Comparison of ENCODE assay signal across 8 cellular contexts in genomic region chr6:107459283-107460073, GRCh38. TPM values are rescaled to one million over a fixed set of nuclear protein-coding genes. Genes with fewer than 3 reads are reported as not detected.
DNase-seq lines count a peak whose midpoint lies in the region; ATAC-seq, FAIRE-seq and TF ChIP-seq lines count a peak whose summit lies in the region.

Gene PDSS2, minus strand, starts transcription at chr6:107459564. Its CDS starts 279 bp downstream, at chr6:107459285.

- peak within 1 kb of the TSS; percentile 39 for H3K18ac ChIP-seq in H9 (ENCODE audit: insufficient read length, low read depth, low read length)

- H3K27ac Mint-ChIP-seq in H9: peak within 1 kb of the TSS; percentile 71 to 99 (median 97)
- peak within 1 kb of the TSS; percentile 85 for H3K27ac Mint-ChIP-seq in nephron progenitor cell
- H3K27ac Mint-ChIP-seq in stimulated activated naive CD8-positive, alpha-beta T cell treated with anti-CD3 and anti-CD28 coated beads, Interleukin-15, amount 100 ng/mL, for 72 hours: peak within 1 kb of the TSS; percentile 96 to 97

- H3K9me3 Mint-ChIP-seq in H9 (no peaks in the 10 kb centered on the region), nephron progenitor cell (no peaks in the 10 kb centered on the region)
- no peaks in the 10 kb centered on the region for H3K9me3 Mint-ChIP-seq in stimulated activated naive CD8-positive, alpha-beta T cell treated with anti-CD3 and anti-CD28 coated beads, Interleukin-15, amount 100 ng/mL, for 72 hours

- H3K79me2 ChIP-seq in H9 (ENCODE audit: insufficient read depth, low read length): no peaks in the 10 kb centered on the region

- no peak within 1 kb of the TSS for H2BK20ac ChIP-seq in H9 (ENCODE audit: low read depth, low read length, poor library complexity, severe bottlenecking)

- H3K36me3 Mint-ChIP-seq in H9 (ENCODE audit: insufficient read depth in 1 of 3, low read depth in 3 of 3) (no peaks in the 10 kb centered on the region), nephron progenitor cell (ENCODE audit: low read depth) (peaks cover 5% of the 10 kb centered on the region)

- no peak within 1 kb of the TSS for H4K8ac ChIP-seq in H9 (replicated peaks; ENCODE audit: insufficient read length, low read depth, low read length)

- DNase-seq in H9 (peak; percentile 98), M059J (ENCODE audit: low read depth) (peak; percentile 99), SHP77 (lab: John Stamatoyannopoulos, UW) (peak; percentile 98), fibroblast of the conjunctiva (ENCODE audit: low read depth) (peak; percentile 92), nephron progenitor cell (peak; percentile 96)
- peak; percentile 94 for DNase-seq in activated effector memory CD4-positive, alpha-beta T cell treated with Interleukin-2 at 50 U/mL for 16 hours
- DNase-seq in stimulated activated naive CD8-positive, alpha-beta T cell treated with anti-CD3 and anti-CD28 coated beads, Interleukin-15, amount 100 ng/mL, for 72 hours: peak; percentile 95 to 98

- FAIRE-seq in G401.6 (lab: Jason Lieb, UNC): peak; percentile 95

- no peak within 1 kb of the TSS for H2BK120ac ChIP-seq in H9 (ENCODE audit: low read depth, low read length, poor library complexity, severe bottlenecking)

- H3K4me3 Mint-ChIP-seq in H9: peak within 1 kb of the TSS; percentile 88 to 94
- H3K4me3 Mint-ChIP-seq in nephron progenitor cell: peak within 1 kb of the TSS; percentile 91
- H3K4me3 Mint-ChIP-seq in stimulated activated naive CD8-positive, alpha-beta T cell treated with anti-CD3 and anti-CD28 coated beads, Interleukin-15, amount 100 ng/mL, for 72 hours: peak within 1 kb of the TSS; percentile 97 to 98

- no peak within 1 kb of the TSS for H2AK5ac ChIP-seq in H9 (ENCODE audit: insufficient read length, low read length)

- ATAC-seq in stimulated activated naive CD8-positive, alpha-beta T cell treated with anti-CD3 and anti-CD28 coated beads, Interleukin-15, amount 100 ng/mL, for 72 hours: peak; percentile 95

- H3K4me1 ChIP-seq in H9 (ENCODE audit: insufficient read depth, low read length): no peaks in the 10 kb centered on the region

- peak within 1 kb of the TSS; percentile 49 for H3K4me2 ChIP-seq in H9 (ENCODE audit: insufficient read depth, insufficient read length, low read length)

- WGBS in H9 (ENCODE audit: extremely low coverage, insufficient read length, low lambda C conversion rate): no CpG with 5 or more reads among the region's 46 CpGs

- H3K27ac ChIP-seq in H9 (ENCODE audit: insufficient read length, low read depth, low read length): peak within 1 kb of the TSS; percentile 67

- H3K4me1 Mint-ChIP-seq in H9: peaks cover 9 to 14% of the 10 kb centered on the region in 2 experiments
- H3K4me1 Mint-ChIP-seq in nephron progenitor cell: peaks cover 24% of the 10 kb centered on the region
- peaks cover 29% of the 10 kb centered on the region for H3K4me1 Mint-ChIP-seq in stimulated activated naive CD8-positive, alpha-beta T cell treated with anti-CD3 and anti-CD28 coated beads, Interleukin-15, amount 100 ng/mL, for 72 hours

- peaks cover 11% of the 10 kb centered on the region for H3K23me2 ChIP-seq in H9 (ENCODE audit: insufficient read length, low read depth, low read length, poor library complexity, severe bottlenecking)

- H3K79me1 ChIP-seq in H9 (ENCODE audit: insufficient read depth, low read depth, low read length, poor library complexity, severe bottlenecking): peaks cover 3% of the 10 kb centered on the region

- H3K27me3 Mint-ChIP-seq in H9 (ENCODE audit: low read depth) (no peaks in the 10 kb centered on the region), nephron progenitor cell (ENCODE audit: low read depth, poor library complexity) (peaks cover 13% of the 10 kb centered on the region)
- no peaks in the 10 kb centered on the region for H3K27me3 Mint-ChIP-seq in stimulated activated naive CD8-positive, alpha-beta T cell treated with anti-CD3 and anti-CD28 coated beads, Interleukin-15, amount 100 ng/mL, for 72 hours

- H2BK5ac ChIP-seq in H9 (ENCODE audit: insufficient read length, low read length): no peak within 1 kb of the TSS

- H3K4ac ChIP-seq in H9 (ENCODE audit: low read depth, low read length): no peak within 1 kb of the TSS

- peaks cover 2% of the 10 kb centered on the region for H4K20me1 ChIP-seq in H9 (ENCODE audit: control insufficient read depth, insufficient read depth, insufficient read length)

- no peak within 1 kb of the TSS for H3K56ac ChIP-seq in H9 (ENCODE audit: insufficient read length, low read depth, low read length)

- peak; percentile 70 for TF ChIP-seq CTCF in H9 (conservative IDR thresholded peaks at IDR 0.05)
- TF ChIP-seq CTCF in nephron progenitor cell (IDR thresholded peaks at IDR 0.05): peak; percentile 58

- H3K27me3 ChIP-seq in H9 (ENCODE audit: insufficient read depth, low read length): no peaks in the 10 kb centered on the region

- no peak within 1 kb of the TSS for H2BK12ac ChIP-seq in H9 (ENCODE audit: insufficient read length, low read depth, low read length)

- peak within 1 kb of the TSS; percentile 66 for H3K9ac ChIP-seq in H9 (ENCODE audit: extremely low read depth, insufficient read length, low read length)

- H2AFZ ChIP-seq in H9 (ENCODE audit: low read length): no peak within 1 kb of the TSS

- H3K23ac ChIP-seq in H9 (ENCODE audit: insufficient read length, low read depth, low read length): no peak within 1 kb of the TSS

- H4K5ac ChIP-seq in H9 (ENCODE audit: insufficient read length, low read depth, low read length): no peak within 1 kb of the TSS

- H3K9me3 ChIP-seq in H9 (ENCODE audit: control insufficient read depth, low read depth, low read length): no peaks in the 10 kb centered on the region

- no peak within 1 kb of the TSS for H2BK15ac ChIP-seq in H9 (ENCODE audit: low read depth, low read length)

- no peak within 1 kb of the TSS for H3T11ph ChIP-seq in H9 (ENCODE audit: low read length)

- H4K91ac ChIP-seq in H9 (ENCODE audit: insufficient read length, low read depth, low read length): no peak within 1 kb of the TSS

- peak within 1 kb of the TSS; percentile 47 for H3K14ac ChIP-seq in H9 (ENCODE audit: insufficient read depth, low read length)

RNA-seq across cellular contexts. Expression of gene PDSS2, which starts in this region (rescaled TPM):
- 12.1 and 12.2 TPM in 2 replicates for total RNA-seq in H9 (2021)
- 17.2 and 18.9 TPM in 2 replicates for total RNA-seq in M059J (2014; rRNA removed; shearing (Covaris generic))

Comparison
In these comparisons a context has a peak if more than half of its experiments do, and no peak if none do; other contexts are left out.
1. Peak in every context shown above with its lines: DNase-seq, ATAC-seq and H3K27ac ChIP-seq.